ENCODE assay signal across 1 cellular context in genomic region chr11:60913793-60914619, GRCh38.
A peak's percentile ranks its signal among the peaks of the same experiment; 100 is the strongest.
TF ChIP-seq lines count a peak whose summit lies in the region.

TSS of gene TMEM109 (plus strand) at chr11:60914158. CDS start at chr11:60919694, 5,536 bp downstream.

TF ChIP-seq in HepG2, 621 proteins besides CTCF, POLR2A, EP300 and RAD21 (continued from another document and continues in another):
- TF ChIP-seq HNF1B (CRISPR knock-in tag; IDR thresholded peaks at IDR 0.05): peak; percentile 75
- TF ChIP-seq CREM (IDR thresholded peaks at IDR 0.05): peak; percentile 93
- TF ChIP-seq CREM (CRISPR knock-in tag; IDR thresholded peaks at IDR 0.05): no peak
- peak; percentile 75 for TF ChIP-seq ZNF280B (CRISPR knock-in tag; IDR thresholded peaks at IDR 0.05; ENCODE audit: borderline replicate concordance)
- no peak for TF ChIP-seq HNRNPH1 (optimal IDR thresholded peaks at IDR 0.05; ENCODE audit: low read depth, low read length)
- no peak for TF ChIP-seq HMGA1 (CRISPR knock-in tag; conservative IDR thresholded peaks at IDR 0.05)
- peak; percentile 51; the same call in 1 of the 2 replicates for TF ChIP-seq RBFOX2 (IDR thresholded peaks at IDR 0.05; ENCODE audit: low read depth, low read length)
- no peak for TF ChIP-seq ZNF652 (CRISPR knock-in tag; IDR thresholded peaks at IDR 0.05; ENCODE audit: borderline replicate concordance, low read depth)
- TF ChIP-seq ZSCAN29 (CRISPR knock-in tag; conservative IDR thresholded peaks at IDR 0.05): no peak
- peak; percentile 93; the same call in 1 of the 2 replicates for TF ChIP-seq TFDP1 (CRISPR knock-in tag; IDR thresholded peaks at IDR 0.05; ENCODE audit: borderline replicate concordance)
- no peak for TF ChIP-seq MNT (IDR thresholded peaks at IDR 0.05)
- peak; percentile 65; the same call in 1 of the 2 replicates for TF ChIP-seq BCL3 (CRISPR knock-in tag; IDR thresholded peaks at IDR 0.05)
- TF ChIP-seq ATF7 (IDR thresholded peaks at IDR 0.05): no peak
- no peak for TF ChIP-seq ATF7 (CRISPR knock-in tag; IDR thresholded peaks at IDR 0.05)
- no peak for TF ChIP-seq ZNF710 (CRISPR knock-in tag; IDR thresholded peaks at IDR 0.05; ENCODE audit: borderline replicate concordance)
- peak; percentile 54; the same call in 1 of the 2 replicates for TF ChIP-seq XBP1 (CRISPR knock-in tag; IDR thresholded peaks at IDR 0.05)
- TF ChIP-seq ZNF644 (CRISPR knock-in tag; IDR thresholded peaks at IDR 0.05; ENCODE audit: low read depth): no peak
- no peak for TF ChIP-seq TOE1 (CRISPR knock-in tag; IDR thresholded peaks at IDR 0.05)
- peak; percentile 69 for TF ChIP-seq CREBL2 (CRISPR knock-in tag; IDR thresholded peaks at IDR 0.05; ENCODE audit: borderline replicate concordance)
- TF ChIP-seq KDM3A (CRISPR knock-in tag; IDR thresholded peaks at IDR 0.05; ENCODE audit: low read depth): no peak
- TF ChIP-seq RARA (CRISPR knock-in tag; IDR thresholded peaks at IDR 0.05): 0 out of 2 replicates have a peak, but pooled peaks have one; percentile 4
- peak; percentile 73 for TF ChIP-seq ZFX (CRISPR knock-in tag; IDR thresholded peaks at IDR 0.05; ENCODE audit: low read depth)
- TF ChIP-seq TBX2 (CRISPR knock-in tag; IDR thresholded peaks at IDR 0.05; ENCODE audit: borderline replicate concordance): peak; percentile 70
- TF ChIP-seq IKZF4 (CRISPR knock-in tag; IDR thresholded peaks at IDR 0.05; ENCODE audit: borderline replicate concordance, low read depth, not compliant biosample characterization): peak; percentile 52
- TF ChIP-seq ZBTB38 (CRISPR knock-in tag; IDR thresholded peaks at IDR 0.05): peak; percentile 88
- TF ChIP-seq DBP (CRISPR knock-in tag; IDR thresholded peaks at IDR 0.05; ENCODE audit: not compliant biosample characterization): no peak
- TF ChIP-seq ZNF451 (CRISPR knock-in tag; IDR thresholded peaks at IDR 0.05): no peak
- no peak for TF ChIP-seq UBTF (CRISPR knock-in tag; IDR thresholded peaks at IDR 0.05)
- peak; percentile 78; the same call in 1 of the 2 replicates for TF ChIP-seq ZSCAN31 (CRISPR knock-in tag; IDR thresholded peaks at IDR 0.05; ENCODE audit: low read depth)
- TF ChIP-seq ZNF788 (CRISPR knock-in tag; IDR thresholded peaks at IDR 0.05; ENCODE audit: borderline replicate concordance): peak; percentile 81; the same call in 1 of the 2 replicates
- TF ChIP-seq KLF12 (CRISPR knock-in tag; IDR thresholded peaks at IDR 0.05; ENCODE audit: borderline replicate concordance): peak; percentile 82; the same call in 1 of the 2 replicates
- no peak for TF ChIP-seq CENPBD1 (CRISPR knock-in tag; IDR thresholded peaks at IDR 0.05; ENCODE audit: borderline replicate concordance, low read depth)
- 0 out of 2 replicates have a peak, but pooled peaks have one; percentile 70 for TF ChIP-seq BRCA1 (CRISPR knock-in tag; IDR thresholded peaks at IDR 0.05)
- TF ChIP-seq MXD1 (CRISPR knock-in tag; IDR thresholded peaks at IDR 0.05): peak; percentile 44; the same call in 1 of the 2 replicates
- TF ChIP-seq SP2 (CRISPR knock-in tag; IDR thresholded peaks at IDR 0.05): no peak
- no peak for TF ChIP-seq POGZ (CRISPR knock-in tag; IDR thresholded peaks at IDR 0.05)
- no peak for TF ChIP-seq BCL6 (CRISPR knock-in tag; IDR thresholded peaks at IDR 0.05)
- TF ChIP-seq TAF1 (CRISPR knock-in tag; IDR thresholded peaks at IDR 0.05): no peak
- peak; percentile 51; the same call in 1 of the 2 replicates for TF ChIP-seq ZNF574 (CRISPR knock-in tag; IDR thresholded peaks at IDR 0.05)
- TF ChIP-seq NFIC (IDR thresholded peaks at IDR 0.05; ENCODE audit: low read length): no peak
- TF ChIP-seq JUNB (CRISPR knock-in tag; IDR thresholded peaks at IDR 0.05; ENCODE audit: borderline replicate concordance): no peak
- TF ChIP-seq ZNF605 (CRISPR knock-in tag; IDR thresholded peaks at IDR 0.05): no peak
- no peak; the same call in 1 of the 2 replicates for TF ChIP-seq NR2C2 (CRISPR knock-in tag; IDR thresholded peaks at IDR 0.05; ENCODE audit: borderline replicate concordance)
- no peak for TF ChIP-seq ZNF503 (CRISPR knock-in tag; IDR thresholded peaks at IDR 0.05)
- TF ChIP-seq HOXA7 (CRISPR knock-in tag; IDR thresholded peaks at IDR 0.05): no peak
